Comparison of ENCODE assay signal across 1 cellular context in the genomic region with DNA sequence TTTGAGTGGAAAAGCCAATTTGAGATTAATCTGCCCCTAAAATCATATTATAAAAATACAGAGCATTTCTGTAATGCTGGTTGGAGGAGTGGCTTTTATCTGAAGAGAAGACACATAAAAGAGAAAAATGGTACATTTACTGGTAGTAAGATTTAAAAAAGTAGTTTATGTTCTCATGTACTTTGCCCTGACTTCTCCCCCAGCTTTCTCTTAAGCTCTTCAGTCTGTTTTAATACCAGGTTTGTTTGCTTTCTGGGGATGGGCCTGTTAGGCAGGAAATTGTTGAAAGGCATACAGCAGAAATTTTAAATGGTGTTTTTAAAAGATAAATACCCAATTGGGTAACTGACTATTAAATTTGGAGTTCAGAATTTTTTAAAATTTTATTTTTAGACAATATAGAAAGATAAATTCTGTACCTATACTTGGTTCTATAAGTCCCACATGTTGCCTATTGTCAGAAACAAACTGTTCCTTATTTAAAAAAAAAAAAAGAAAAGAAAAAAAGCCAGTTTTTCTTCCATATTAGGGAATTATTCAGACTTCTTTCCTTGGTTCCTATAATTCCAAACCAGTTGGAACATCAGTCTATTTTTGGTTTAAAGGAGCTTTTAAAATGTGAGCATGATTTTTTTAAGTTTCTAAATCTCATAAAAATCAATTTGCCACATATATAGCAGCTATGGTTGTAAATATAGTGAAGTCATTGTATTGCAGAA.
A peak's percentile ranks its signal among the peaks of the same experiment; 100 is the strongest.
TF ChIP-seq lines count a peak whose summit lies in the region.

No MANE protein-coding gene starts in this region.

TF ChIP-seq in HepG2, 621 proteins besides CTCF, POLR2A, EP300 and RAD21 (continued from another document and continues in another):
- TF ChIP-seq, protein P1, sequence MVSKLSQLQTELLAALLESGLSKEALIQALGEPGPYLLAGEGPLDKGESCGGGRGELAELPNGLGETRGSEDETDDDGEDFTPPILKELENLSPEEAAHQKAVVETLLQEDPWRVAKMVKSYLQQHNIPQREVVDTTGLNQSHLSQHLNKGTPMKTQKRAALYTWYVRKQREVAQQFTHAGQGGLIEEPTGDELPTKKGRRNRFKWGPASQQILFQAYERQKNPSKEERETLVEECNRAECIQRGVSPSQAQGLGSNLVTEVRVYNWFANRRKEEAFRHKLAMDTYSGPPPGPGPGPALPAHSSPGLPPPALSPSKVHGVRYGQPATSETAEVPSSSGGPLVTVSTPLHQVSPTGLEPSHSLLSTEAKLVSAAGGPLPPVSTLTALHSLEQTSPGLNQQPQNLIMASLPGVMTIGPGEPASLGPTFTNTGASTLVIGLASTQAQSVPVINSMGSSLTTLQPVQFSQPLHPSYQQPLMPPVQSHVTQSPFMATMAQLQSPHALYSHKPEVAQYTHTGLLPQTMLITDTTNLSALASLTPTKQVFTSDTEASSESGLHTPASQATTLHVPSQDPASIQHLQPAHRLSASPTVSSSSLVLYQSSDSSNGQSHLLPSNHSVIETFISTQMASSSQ (IDR thresholded peaks at IDR 0.05; ENCODE audit: low read depth) = peak; percentile 56; the same call in 1 of the 2 replicates
- TF ChIP-seq, protein P1 (CRISPR knock-in tag; IDR thresholded peaks at IDR 0.05; ENCODE audit: borderline replicate concordance) = no peak; the same call in 1 of the 2 replicates
- TF ChIP-seq, protein P2, sequence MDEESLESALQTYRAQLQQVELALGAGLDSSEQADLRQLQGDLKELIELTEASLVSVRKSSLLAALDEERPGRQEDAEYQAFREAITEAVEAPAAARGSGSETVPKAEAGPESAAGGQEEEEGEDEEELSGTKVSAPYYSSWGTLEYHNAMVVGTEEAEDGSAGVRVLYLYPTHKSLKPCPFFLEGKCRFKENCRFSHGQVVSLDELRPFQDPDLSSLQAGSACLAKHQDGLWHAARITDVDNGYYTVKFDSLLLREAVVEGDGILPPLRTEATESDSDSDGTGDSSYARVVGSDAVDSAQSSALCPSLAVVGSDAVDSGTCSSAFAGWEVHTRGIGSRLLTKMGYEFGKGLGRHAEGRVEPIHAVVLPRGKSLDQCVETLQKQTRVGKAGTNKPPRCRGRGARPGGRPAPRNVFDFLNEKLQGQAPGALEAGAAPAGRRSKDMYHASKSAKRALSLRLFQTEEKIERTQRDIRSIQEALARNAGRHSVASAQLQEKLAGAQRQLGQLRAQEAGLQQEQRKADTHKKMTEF (CRISPR knock-in tag; IDR thresholded peaks at IDR 0.05) = 0 out of 2 replicates have a peak, but pooled peaks have one; percentile 16
- TF ChIP-seq ZNF567 (CRISPR knock-in tag; IDR thresholded peaks at IDR 0.05; ENCODE audit: borderline replicate concordance) (no peak), HDAC2 (CRISPR knock-in tag; IDR thresholded peaks at IDR 0.05) (peak; percentile 66), ERF (CRISPR knock-in tag; IDR thresholded peaks at IDR 0.05) (0 out of 2 replicates have a peak, but pooled peaks have one; percentile 25), FOXA1 (IDR thresholded peaks at IDR 0.05) (no peak), FOXA1 (CRISPR knock-in tag; IDR thresholded peaks at IDR 0.05) (peak; percentile 57), NCOR1 (IDR thresholded peaks at IDR 0.05; ENCODE audit: borderline replicate concordance, low read length) (peak; percentile 72; the same call in 1 of the 2 replicates), SAP130 (CRISPR knock-in tag; IDR thresholded peaks at IDR 0.05; ENCODE audit: low read depth) (peak; percentile 61), HDAC1 (CRISPR knock-in tag; IDR thresholded peaks at IDR 0.05) (peak; percentile 8; the same call in 1 of the 2 replicates), GATAD2A (CRISPR knock-in tag; IDR thresholded peaks at IDR 0.05) (peak; percentile 69), ELF3 (CRISPR knock-in tag; IDR thresholded peaks at IDR 0.05) (0 out of 2 replicates have a peak, but pooled peaks have one; percentile 47), SNAPC2 (CRISPR knock-in tag; IDR thresholded peaks at IDR 0.05) (no peak), NCOA2 (CRISPR knock-in tag; IDR thresholded peaks at IDR 0.05) (peak; percentile 89), FOXA3 (CRISPR knock-in tag; IDR thresholded peaks at IDR 0.05) (peak; percentile 65; the same call in 1 of the 2 replicates), ZNF292 (CRISPR knock-in tag; IDR thresholded peaks at IDR 0.05; ENCODE audit: borderline replicate concordance, low read depth) (no peak), SRF (IDR thresholded peaks at IDR 0.05; ENCODE audit: low read depth, low read length) (peak; percentile 67; the same call in 1 of the 2 replicates), ZNF430 (CRISPR knock-in tag; IDR thresholded peaks at IDR 0.05) (no peak), NR2F6 (IDR thresholded peaks at IDR 0.05) (no peak), NR2F6 (CRISPR knock-in tag; IDR thresholded peaks at IDR 0.05) (peak; percentile 41; the same call in 1 of the 2 replicates), HNF4A (CRISPR knock-in tag; IDR thresholded peaks at IDR 0.05) (peak; percentile 85), FOXP1 (IDR thresholded peaks at IDR 0.05) (no peak), FOXP1 (CRISPR knock-in tag; IDR thresholded peaks at IDR 0.05) (peak; percentile 27; the same call in 1 of the 2 replicates), PPARG (CRISPR knock-in tag; conservative IDR thresholded peaks at IDR 0.05) (peak; percentile 95), MTA1 (CRISPR knock-in tag; IDR thresholded peaks at IDR 0.05; ENCODE audit: borderline replicate concordance) (no peak), FOXK1 (CRISPR knock-in tag; IDR thresholded peaks at IDR 0.05; ENCODE audit: borderline replicate concordance, low read depth) (peak; percentile 37; the same call in 1 of the 2 replicates), ZNF549 (CRISPR knock-in tag; IDR thresholded peaks at IDR 0.05) (no peak), NR3C1 (CRISPR knock-in tag; IDR thresholded peaks at IDR 0.05) (no peak), ISL2 (CRISPR knock-in tag; IDR thresholded peaks at IDR 0.05) (peak; percentile 73), RXRB (CRISPR knock-in tag; IDR thresholded peaks at IDR 0.05; ENCODE audit: borderline replicate concordance) (peak; percentile 69), TBX3 (IDR thresholded peaks at IDR 0.05; ENCODE audit: borderline replicate concordance) (no peak)
- TF ChIP-seq, protein P3, sequence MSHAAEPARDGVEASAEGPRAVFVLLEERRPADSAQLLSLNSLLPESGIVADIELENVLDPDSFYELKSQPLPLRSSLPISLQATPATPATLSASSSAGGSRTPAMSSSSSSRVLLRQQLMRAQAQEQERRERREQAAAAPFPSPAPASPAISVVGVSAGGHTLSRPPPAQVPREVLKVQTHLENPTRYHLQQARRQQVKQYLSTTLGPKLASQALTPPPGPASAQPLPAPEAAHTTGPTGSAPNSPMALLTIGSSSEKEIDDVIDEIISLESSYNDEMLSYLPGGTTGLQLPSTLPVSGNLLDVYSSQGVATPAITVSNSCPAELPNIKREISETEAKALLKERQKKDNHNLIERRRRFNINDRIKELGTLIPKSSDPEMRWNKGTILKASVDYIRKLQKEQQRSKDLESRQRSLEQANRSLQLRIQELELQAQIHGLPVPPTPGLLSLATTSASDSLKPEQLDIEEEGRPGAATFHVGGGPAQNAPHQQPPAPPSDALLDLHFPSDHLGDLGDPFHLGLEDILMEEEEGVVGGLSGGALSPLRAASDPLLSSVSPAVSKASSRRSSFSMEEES (CRISPR knock-in tag; IDR thresholded peaks at IDR 0.05) = peak; percentile 18; the same call in 1 of the 2 replicates
- TF ChIP-seq, protein P4, sequence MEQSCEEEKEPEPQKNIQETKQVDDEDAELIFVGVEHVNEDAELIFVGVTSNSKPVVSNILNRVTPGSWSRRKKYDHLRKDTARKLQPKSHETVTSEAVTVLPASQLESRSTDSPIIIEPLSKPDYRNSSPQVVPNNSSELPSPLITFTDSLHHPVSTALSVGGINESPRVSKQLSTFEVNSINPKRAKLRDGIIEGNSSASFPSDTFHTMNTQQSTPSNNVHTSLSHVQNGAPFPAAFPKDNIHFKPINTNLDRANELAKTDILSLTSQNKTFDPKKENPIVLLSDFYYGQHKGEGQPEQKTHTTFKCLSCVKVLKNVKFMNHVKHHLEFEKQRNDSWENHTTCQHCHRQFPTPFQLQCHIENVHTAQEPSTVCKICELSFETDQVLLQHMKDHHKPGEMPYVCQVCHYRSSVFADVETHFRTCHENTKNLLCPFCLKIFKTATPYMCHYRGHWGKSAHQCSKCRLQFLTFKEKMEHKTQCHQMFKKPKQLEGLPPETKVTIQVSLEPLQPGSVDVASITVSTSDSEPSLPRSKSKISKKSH (CRISPR knock-in tag; IDR thresholded peaks at IDR 0.05; ENCODE audit: borderline replicate concordance) = no peak
- TF ChIP-seq, protein P5, sequence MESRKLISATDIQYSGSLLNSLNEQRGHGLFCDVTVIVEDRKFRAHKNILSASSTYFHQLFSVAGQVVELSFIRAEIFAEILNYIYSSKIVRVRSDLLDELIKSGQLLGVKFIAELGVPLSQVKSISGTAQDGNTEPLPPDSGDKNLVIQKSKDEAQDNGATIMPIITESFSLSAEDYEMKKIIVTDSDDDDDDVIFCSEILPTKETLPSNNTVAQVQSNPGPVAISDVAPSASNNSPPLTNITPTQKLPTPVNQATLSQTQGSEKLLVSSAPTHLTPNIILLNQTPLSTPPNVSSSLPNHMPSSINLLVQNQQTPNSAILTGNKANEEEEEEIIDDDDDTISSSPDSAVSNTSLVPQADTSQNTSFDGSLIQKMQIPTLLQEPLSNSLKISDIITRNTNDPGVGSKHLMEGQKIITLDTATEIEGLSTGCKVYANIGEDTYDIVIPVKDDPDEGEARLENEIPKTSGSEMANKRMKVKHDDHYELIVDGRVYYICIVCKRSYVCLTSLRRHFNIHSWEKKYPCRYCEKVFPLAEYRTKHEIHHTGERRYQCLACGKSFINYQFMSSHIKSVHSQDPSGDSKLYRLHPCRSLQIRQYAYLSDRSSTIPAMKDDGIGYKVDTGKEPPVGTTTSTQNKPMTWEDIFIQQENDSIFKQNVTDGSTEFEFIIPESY (CRISPR knock-in tag; IDR thresholded peaks at IDR 0.05) = no peak
- TF ChIP-seq, protein P6, sequence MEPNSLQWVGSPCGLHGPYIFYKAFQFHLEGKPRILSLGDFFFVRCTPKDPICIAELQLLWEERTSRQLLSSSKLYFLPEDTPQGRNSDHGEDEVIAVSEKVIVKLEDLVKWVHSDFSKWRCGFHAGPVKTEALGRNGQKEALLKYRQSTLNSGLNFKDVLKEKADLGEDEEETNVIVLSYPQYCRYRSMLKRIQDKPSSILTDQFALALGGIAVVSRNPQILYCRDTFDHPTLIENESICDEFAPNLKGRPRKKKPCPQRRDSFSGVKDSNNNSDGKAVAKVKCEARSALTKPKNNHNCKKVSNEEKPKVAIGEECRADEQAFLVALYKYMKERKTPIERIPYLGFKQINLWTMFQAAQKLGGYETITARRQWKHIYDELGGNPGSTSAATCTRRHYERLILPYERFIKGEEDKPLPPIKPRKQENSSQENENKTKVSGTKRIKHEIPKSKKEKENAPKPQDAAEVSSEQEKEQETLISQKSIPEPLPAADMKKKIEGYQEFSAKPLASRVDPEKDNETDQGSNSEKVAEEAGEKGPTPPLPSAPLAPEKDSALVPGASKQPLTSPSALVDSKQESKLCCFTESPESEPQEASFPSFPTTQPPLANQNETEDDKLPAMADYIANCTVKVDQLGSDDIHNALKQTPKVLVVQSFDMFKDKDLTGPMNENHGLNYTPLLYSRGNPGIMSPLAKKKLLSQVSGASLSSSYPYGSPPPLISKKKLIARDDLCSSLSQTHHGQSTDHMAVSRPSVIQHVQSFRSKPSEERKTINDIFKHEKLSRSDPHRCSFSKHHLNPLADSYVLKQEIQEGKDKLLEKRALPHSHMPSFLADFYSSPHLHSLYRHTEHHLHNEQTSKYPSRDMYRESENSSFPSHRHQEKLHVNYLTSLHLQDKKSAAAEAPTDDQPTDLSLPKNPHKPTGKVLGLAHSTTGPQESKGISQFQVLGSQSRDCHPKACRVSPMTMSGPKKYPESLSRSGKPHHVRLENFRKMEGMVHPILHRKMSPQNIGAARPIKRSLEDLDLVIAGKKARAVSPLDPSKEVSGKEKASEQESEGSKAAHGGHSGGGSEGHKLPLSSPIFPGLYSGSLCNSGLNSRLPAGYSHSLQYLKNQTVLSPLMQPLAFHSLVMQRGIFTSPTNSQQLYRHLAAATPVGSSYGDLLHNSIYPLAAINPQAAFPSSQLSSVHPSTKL (CRISPR knock-in tag; IDR thresholded peaks at IDR 0.05) = peak; percentile 82
- TF ChIP-seq, protein P7, sequence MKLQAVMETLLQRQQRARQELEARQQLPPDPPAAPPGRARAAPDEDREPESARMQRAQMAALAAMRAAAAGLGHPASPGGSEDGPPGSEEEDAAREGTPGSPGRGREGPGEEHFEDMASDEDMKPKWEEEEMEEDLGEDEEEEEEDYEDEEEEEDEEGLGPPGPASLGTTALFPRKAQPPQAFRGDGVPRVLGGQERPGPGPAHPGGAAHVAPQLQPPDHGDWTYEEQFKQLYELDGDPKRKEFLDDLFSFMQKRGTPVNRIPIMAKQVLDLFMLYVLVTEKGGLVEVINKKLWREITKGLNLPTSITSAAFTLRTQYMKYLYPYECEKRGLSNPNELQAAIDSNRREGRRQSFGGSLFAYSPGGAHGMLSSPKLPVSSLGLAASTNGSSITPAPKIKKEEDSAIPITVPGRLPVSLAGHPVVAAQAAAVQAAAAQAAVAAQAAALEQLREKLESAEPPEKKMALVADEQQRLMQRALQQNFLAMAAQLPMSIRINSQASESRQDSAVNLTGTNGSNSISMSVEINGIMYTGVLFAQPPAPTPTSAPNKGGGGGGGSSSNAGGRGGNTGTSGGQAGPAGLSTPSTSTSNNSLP (IDR thresholded peaks at IDR 0.05; ENCODE audit: low read depth, low read length) = peak; percentile 44; the same call in 1 of the 2 replicates
- TF ChIP-seq, protein P8, sequence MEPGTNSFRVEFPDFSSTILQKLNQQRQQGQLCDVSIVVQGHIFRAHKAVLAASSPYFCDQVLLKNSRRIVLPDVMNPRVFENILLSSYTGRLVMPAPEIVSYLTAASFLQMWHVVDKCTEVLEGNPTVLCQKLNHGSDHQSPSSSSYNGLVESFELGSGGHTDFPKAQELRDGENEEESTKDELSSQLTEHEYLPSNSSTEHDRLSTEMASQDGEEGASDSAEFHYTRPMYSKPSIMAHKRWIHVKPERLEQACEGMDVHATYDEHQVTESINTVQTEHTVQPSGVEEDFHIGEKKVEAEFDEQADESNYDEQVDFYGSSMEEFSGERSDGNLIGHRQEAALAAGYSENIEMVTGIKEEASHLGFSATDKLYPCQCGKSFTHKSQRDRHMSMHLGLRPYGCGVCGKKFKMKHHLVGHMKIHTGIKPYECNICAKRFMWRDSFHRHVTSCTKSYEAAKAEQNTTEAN (CRISPR knock-in tag; conservative IDR thresholded peaks at IDR 0.05) = 0 out of 2 replicates have a peak, but pooled peaks have one; percentile 25
